Comparison of ENCODE assay signal across 14 cellular contexts in genomic region chr2:120382541-120383144, GRCh38. TPM values are rescaled to one million over a fixed set of nuclear protein-coding genes. Genes with fewer than 3 reads are reported as not detected.
DNase-seq lines count a peak whose midpoint lies in the region; ATAC-seq and TF ChIP-seq lines count a peak whose summit lies in the region.
"Had no signal": no experiment of that assay in that cellular context is flagged by ENCODE, and none has a peak within 500 bp of the region (broad histone marks: within the 10 kb centered on the region; RNA-seq: fewer than 3 reads in every experiment).

No MANE protein-coding gene starts in this region.

- no peak for ATAC-seq in Right ventricle myocardium inferior
- no peak for ATAC-seq in lower lobe of right lung

- no peak overlapping the region for H3K4me3 Mint-ChIP-seq in activated naive CD4-positive, alpha-beta T cell treated with anti-CD3 and anti-CD28 coated beads for 36 hours
- H3K4me3 Mint-ChIP-seq: CD4-positive, CD25-positive, alpha-beta regulatory T cell; IgD-negative memory B cell had no signal

- no peaks in the 10 kb centered on the region for H3K36me3 Mint-ChIP-seq in activated naive CD4-positive, alpha-beta T cell treated with anti-CD3 and anti-CD28 coated beads for 36 hours (ENCODE audit: low read depth)
- H3K36me3 Mint-ChIP-seq: CD4-positive, CD25-positive, alpha-beta regulatory T cell had no signal

- peaks cover 5% of the 10 kb centered on the region for H3K27me3 Mint-ChIP-seq in activated naive CD4-positive, alpha-beta T cell treated with anti-CD3 and anti-CD28 coated beads for 36 hours (ENCODE audit: low read depth)

- H3K9me3 ChIP-seq in left ventricle myocardium inferior (replicated peaks) (no peaks in the 10 kb centered on the region), lower lobe of right lung (no peaks in the 10 kb centered on the region)
- H3K9me3 ChIP-seq: BLaER1 treated with 17β-estradiol and CSF1 and Interleukin-3, amounts not matched to agents 10 nM and 100 nM had no signal

- H3K27ac Mint-ChIP-seq in activated naive CD4-positive, alpha-beta T cell treated with anti-CD3 and anti-CD28 coated beads for 36 hours = no peak overlapping the region
- H3K27ac Mint-ChIP-seq: CD4-positive, CD25-positive, alpha-beta regulatory T cell had no signal

- TF ChIP-seq CTCF in left ventricle myocardium inferior (IDR thresholded peaks at IDR 0.05; ENCODE audit: borderline replicate concordance) = no peak
- TF ChIP-seq CTCF in lower lobe of right lung (IDR thresholded peaks at IDR 0.05) = no peak

- H3K27me3 ChIP-seq in left ventricle myocardium inferior (ENCODE audit: low read depth) (peaks cover 49% of the 10 kb centered on the region), lower lobe of right lung (ENCODE audit: low read depth) (peaks cover 3% of the 10 kb centered on the region)
- H3K27me3 ChIP-seq: BLaER1 treated with 17β-estradiol and CSF1 and Interleukin-3, amounts not matched to agents 10 nM and 100 nM had no signal

- CTCF ChIA-PET in activated naive CD4-positive, alpha-beta T cell treated with anti-CD3 and anti-CD28 coated beads for 36 hours (lab: Charles Lee) = no interaction called here

- H3K36me3 ChIP-seq in left ventricle myocardium inferior (no peaks in the 10 kb centered on the region), lower lobe of right lung (no peaks in the 10 kb centered on the region)
- H3K36me3 ChIP-seq: BLaER1 treated with 17β-estradiol and CSF1 and Interleukin-3, amounts not matched to agents 10 nM and 100 nM had no signal

- H3K4me3 ChIP-seq in left ventricle myocardium inferior (no peak overlapping the region), lower lobe of right lung (no peak overlapping the region)
- H3K4me3 ChIP-seq: BLaER1 treated with 17β-estradiol and CSF1 and Interleukin-3, amounts not matched to agents 10 nM and 100 nM; GM23248 had no signal

- DNase-seq in Right ventricle myocardium inferior (ENCODE audit: missing footprints) (peak; percentile 35), cardiac septum (ENCODE audit: low spot score) (no peak), left ventricle myocardium inferior (peak; percentile 9), lower lobe of right lung (peak; percentile 17), EL (no peak), AG20443 (ENCODE audit: low spot score) (no peak)
- no peak for DNase-seq in activated naive CD4-positive, alpha-beta T cell treated with anti-CD3 and anti-CD28 coated beads for 36 hours
- DNase-seq: 8988T; CD4-positive, CD25-positive, alpha-beta regulatory T cell; DMS79; GM23248 had no signal

- H3K27ac ChIP-seq in left ventricle myocardium inferior (replicated peaks) (no peak overlapping the region), lower lobe of right lung (no peak overlapping the region)
- H3K27ac ChIP-seq: BLaER1 treated with 17β-estradiol and CSF1 and Interleukin-3, amounts not matched to agents 10 nM and 100 nM; GM23248 had no signal

- H3K4me1 ChIP-seq in left ventricle myocardium inferior = no peaks in the 10 kb centered on the region
- no peaks in the 10 kb centered on the region for H3K4me1 ChIP-seq in lower lobe of right lung

- intact Hi-C loops in Right ventricle myocardium inferior (cut with DNase I) (no loop called here), cardiac septum (cut with DNase I) (no loop called here), left ventricle myocardium inferior (cut with micrococcal nuclease) (no loop called here), lower lobe of right lung (cut with DNase I) (no loop called here)
- intact Hi-C loops in activated naive CD4-positive, alpha-beta T cell treated with anti-CD3 and anti-CD28 coated beads for 36 hours (cut with micrococcal nuclease) = no loop called here

- H3K4me1 Mint-ChIP-seq in activated naive CD4-positive, alpha-beta T cell treated with anti-CD3 and anti-CD28 coated beads for 36 hours (ENCODE audit: low read depth) = no peaks in the 10 kb centered on the region
- H3K4me1 Mint-ChIP-seq: CD4-positive, CD25-positive, alpha-beta regulatory T cell; IgD-negative memory B cell had no signal

- no peaks in the 10 kb centered on the region for H3K9me3 Mint-ChIP-seq in activated naive CD4-positive, alpha-beta T cell treated with anti-CD3 and anti-CD28 coated beads for 36 hours
- H3K9me3 Mint-ChIP-seq: CD4-positive, CD25-positive, alpha-beta regulatory T cell; IgD-negative memory B cell had no signal

RNA-seq across cellular contexts. Expression of gene INHBB, which starts 36.7 kb away (rescaled TPM):
- total RNA-seq in Right ventricle myocardium inferior (7.1 TPM), cardiac septum (2.8 TPM), left ventricle myocardium inferior (3.2 TPM), lower lobe of right lung (5.2 TPM)
- total RNA-seq in activated naive CD4-positive, alpha-beta T cell treated with anti-CD3 and anti-CD28 coated beads for 36 hours = not detected
- total RNA-seq: CD4-positive, CD25-positive, alpha-beta regulatory T cell; HT-29 had no signal

Comparison
In these comparisons a context has a peak if more than half of its experiments do, and no peak if none do; other contexts are left out.
1. DNase-seq: peak in Right ventricle myocardium inferior (single experiment), left ventricle myocardium inferior (single experiment) and lower lobe of right lung (single experiment); none in cardiac septum (single experiment), EL (single experiment), activated naive CD4-positive, alpha-beta T cell treated with anti-CD3 and anti-CD28 coated beads for 36 hours (single experiment) and AG20443 (single experiment).